Comparison of ENCODE assay signal across 20 cellular contexts in genomic region chr14:68679746-68680467, GRCh38.
DNase-seq lines count a peak whose midpoint lies in the region; ATAC-seq and TF ChIP-seq lines count a peak whose summit lies in the region.
"Had no signal": no experiment of that assay in that cellular context is flagged by ENCODE, and none has a peak within 500 bp of the region (broad histone marks: within the 10 kb centered on the region; RNA-seq: fewer than 3 reads in every experiment).

No MANE protein-coding gene starts in this region.

- H3K27ac Mint-ChIP-seq in nephron: peak overlapping the region; percentile 97 to 99 (median 99)
- H3K27ac Mint-ChIP-seq in activated T-helper 17 cell treated with anti-CD3 and anti-CD28 coated beads, Interleukin-2, amount 50 U/mL, for 72 hours: no peak overlapping the region
- H3K27ac Mint-ChIP-seq: activated CD4-positive, alpha-beta T cell treated with anti-CD3 and anti-CD28 coated beads, Interleukin-2, amount 10 ng/mL, durations not matched to agents 7 days and 5 days; H9 had no signal

- H3K27ac ChIP-seq in left ventricle myocardium inferior (replicated peaks): peak overlapping the region; percentile 86
- peak overlapping the region in 3 of 4 donors; percentile 27 to 87 (median 83) for H3K27ac ChIP-seq in gastroesophageal sphincter

- intact Hi-C loops in left ventricle myocardium inferior (cut with micrococcal nuclease): no loop called here
- intact Hi-C loops in Right ventricle myocardium inferior (cut with DNase I): loop anchor here (5.0 kb wide), 2 partner anchors 47 to 738 kb away; no protein-coding TSS in a partner anchor

- ATAC-seq in Right ventricle myocardium inferior (no peak), gastroesophageal sphincter (no peak), HG02852 (IDR thresholded peaks at IDR 0.05; ENCODE audit: unreplicated experiment) (no peak)
- no peak for ATAC-seq in activated T-helper 17 cell treated with anti-CD3 and anti-CD28 coated beads, Interleukin-2, amount 50 U/mL, for 72 hours (replicated peaks)
- ATAC-seq: naive thymus-derived CD4-positive, alpha-beta T cell had no signal

- H3K4me3 ChIP-seq in left ventricle myocardium inferior (no peak overlapping the region), gastroesophageal sphincter (no peak overlapping the region)
- H3K4me3 ChIP-seq: adrenal gland had no signal

- peaks cover 2% of the 10 kb centered on the region for H3K9me3 Mint-ChIP-seq in nephron
- H3K9me3 Mint-ChIP-seq in activated T-helper 17 cell treated with anti-CD3 and anti-CD28 coated beads, Interleukin-2, amount 50 U/mL, for 72 hours: no peaks in the 10 kb centered on the region
- H3K9me3 Mint-ChIP-seq: activated CD4-positive, alpha-beta T cell treated with anti-CD3 and anti-CD28 coated beads, Interleukin-2, amount 10 ng/mL, durations not matched to agents 7 days and 5 days; H9 had no signal

- no peak for TF ChIP-seq POLR2A in gastroesophageal sphincter (IDR thresholded peaks at IDR 0.05)

- H3K4me3 Mint-ChIP-seq in nephron: peak overlapping the region in 1 of 3 experiments; percentile 10
- no peak overlapping the region for H3K4me3 Mint-ChIP-seq in activated T-helper 17 cell treated with anti-CD3 and anti-CD28 coated beads, Interleukin-2, amount 50 U/mL, for 72 hours
- H3K4me3 Mint-ChIP-seq: activated CD4-positive, alpha-beta T cell treated with anti-CD3 and anti-CD28 coated beads, Interleukin-2, amount 10 ng/mL, durations not matched to agents 7 days and 5 days; H9; naive thymus-derived CD4-positive, alpha-beta T cell had no signal

- H3K36me3 Mint-ChIP-seq in nephron (ENCODE audit: low read depth): peaks cover 7% of the 10 kb centered on the region
- H3K36me3 Mint-ChIP-seq in activated T-helper 17 cell treated with anti-CD3 and anti-CD28 coated beads, Interleukin-2, amount 50 U/mL, for 72 hours (ENCODE audit: low read depth): no peaks in the 10 kb centered on the region

- peaks cover 67% of the 10 kb centered on the region for H3K4me1 Mint-ChIP-seq in nephron
- H3K4me1 Mint-ChIP-seq in activated T-helper 17 cell treated with anti-CD3 and anti-CD28 coated beads, Interleukin-2, amount 50 U/mL, for 72 hours: peaks cover 41% of the 10 kb centered on the region

- H3K27me3 ChIP-seq in left ventricle myocardium inferior (ENCODE audit: low read depth): no peaks in the 10 kb centered on the region
- no peaks in the 10 kb centered on the region for H3K27me3 ChIP-seq in gastroesophageal sphincter
- H3K27me3 ChIP-seq: adrenal gland had no signal

- 57 to 72% methylated on average over 7 to 8 of the region's 8 CpGs for WGBS in gastroesophageal sphincter (ENCODE audit: low coverage in 1 of 2), 2 donors

- H3K4me1 ChIP-seq in left ventricle myocardium inferior (peaks cover 58% of the 10 kb centered on the region), gastroesophageal sphincter (peaks cover 11 to 47% (median 40%) of the 10 kb centered on the region in 3 donors)

- no peak for TF ChIP-seq EP300 in gastroesophageal sphincter (IDR thresholded peaks at IDR 0.05)

- H3K36me3 ChIP-seq in left ventricle myocardium inferior: no peaks in the 10 kb centered on the region
- H3K36me3 ChIP-seq in gastroesophageal sphincter: no peaks in the 10 kb centered on the region
- H3K36me3 ChIP-seq: adrenal gland had no signal

- DNase-seq in left ventricle myocardium inferior: no peak
- DNase-seq in Right ventricle myocardium inferior (ENCODE audit: missing footprints): no peak
- no peak for DNase-seq in DMS 273 (lab: John Stamatoyannopoulos, UW; ENCODE audit: unreplicated experiment)
- no peak for DNase-seq in activated CD4-positive, alpha-beta T cell treated with anti-CD3 and anti-CD28 coated beads, Interleukin-2, amount 50 U/mL, for 4 hours
- DNase-seq: activated CD4-positive, alpha-beta T cell treated with anti-CD3 and anti-CD28 coated beads, Interleukin-2, amount 10 ng/mL, durations not matched to agents 7 days and 5 days; activated T-cell treated with anti-CD3 and anti-CD28 coated beads, Interleukin-2, amount 50 U/mL, for 48 hours; cerebellar nuclear complex; H9; islet precursor cell; MM.1S; naive thymus-derived CD4-positive, alpha-beta T cell; NCI-H2081; NCI-H524; SK-N-SH; stimulated activated CD4-positive, alpha-beta T cell treated with anti-CD3 and anti-CD28 coated beads, Interleukin-2, amount 100 ng/mL, for 24 hours had no signal

- H3K27me3 Mint-ChIP-seq in nephron (ENCODE audit: low read depth): no peaks in the 10 kb centered on the region
- no peaks in the 10 kb centered on the region for H3K27me3 Mint-ChIP-seq in activated T-helper 17 cell treated with anti-CD3 and anti-CD28 coated beads, Interleukin-2, amount 50 U/mL, for 72 hours
- H3K27me3 Mint-ChIP-seq: activated CD4-positive, alpha-beta T cell treated with anti-CD3 and anti-CD28 coated beads, Interleukin-2, amount 10 ng/mL, durations not matched to agents 7 days and 5 days; naive thymus-derived CD4-positive, alpha-beta T cell had no signal

- H3K9me3 ChIP-seq in left ventricle myocardium inferior (replicated peaks) (no peaks in the 10 kb centered on the region), gastroesophageal sphincter (no peaks in the 10 kb centered on the region)
- H3K9me3 ChIP-seq: adrenal gland, SK-N-SH had no signal

- no peak for TF ChIP-seq CTCF in left ventricle myocardium inferior (IDR thresholded peaks at IDR 0.05; ENCODE audit: borderline replicate concordance)
- TF ChIP-seq CTCF in gastroesophageal sphincter (IDR thresholded peaks at IDR 0.05): no peak
- no peak for TF ChIP-seq CTCF in nephron (IDR thresholded peaks at IDR 0.05; ENCODE audit: unreplicated experiment in 3 of 3)
